In genomic region chr14:66649515-66649914, GRCh38 we compare ENCODE assay signal across 9 cellular contexts.
DNase-seq lines count a peak whose midpoint lies in the region; ATAC-seq, FAIRE-seq and TF ChIP-seq lines count a peak whose summit lies in the region.
"Had no signal": no experiment of that assay in that cellular context is flagged by ENCODE, and none has a peak within 500 bp of the region (broad histone marks: within the 10 kb centered on the region; RNA-seq: fewer than 3 reads in every experiment).

No MANE protein-coding gene starts in this region.

- H2AFZ ChIP-seq in GM23248: no peak overlapping the region

- H3K4me3 ChIP-seq in WERI-Rb-1 (ENCODE audit: low read depth, low read length): no peak overlapping the region
- H3K4me3 ChIP-seq in GM23248: no peak overlapping the region

- no peak overlapping the region for H3K4me2 ChIP-seq in GM23248 (ENCODE audit: unreplicated experiment)

- H3F3A ChIP-seq in GM23248 (ENCODE audit: insufficient read depth): no peaks in the 10 kb centered on the region

- no peaks in the 10 kb centered on the region for H3K9me3 ChIP-seq in WERI-Rb-1 (ENCODE audit: severe bottlenecking)
- no peaks in the 10 kb centered on the region for H3K9me3 ChIP-seq in GM23248 (ENCODE audit: low read depth)

- 78 to 83% methylated on average over 3 of the region's 3 CpGs for WGBS in GM23248 (ENCODE audit: low coverage in 1 of 2, low lambda C conversion rate in 2 of 2, missing lambda C conversion rate in 2 of 2), 2 experiments

- H3K79me2 ChIP-seq in GM23248 (ENCODE audit: insufficient read depth): no peaks in the 10 kb centered on the region

- H3K9me2 ChIP-seq in GM23248 (ENCODE audit: insufficient read depth): no peaks in the 10 kb centered on the region

- no peaks in the 10 kb centered on the region for H4K20me1 ChIP-seq in GM23248 (ENCODE audit: insufficient read depth)

- H3K27ac ChIP-seq in WERI-Rb-1 (no peak overlapping the region), GM23248 (no peak overlapping the region)

- H3K36me3 ChIP-seq in WERI-Rb-1 (no peaks in the 10 kb centered on the region), GM23248 (ENCODE audit: low read depth) (no peaks in the 10 kb centered on the region)

- H3K9ac ChIP-seq in GM23248: no peak overlapping the region

- in situ Hi-C loops in GM23248 (cut with MboI): loop anchor here (25.0 kb wide), 1 partner anchor 638 kb away; no protein-coding TSS in a partner anchor

- no peak for TF ChIP-seq CTCF in GM20000 (IDR thresholded peaks at IDR 0.05; ENCODE audit: extremely low read depth, missing control alignments)
- TF ChIP-seq CTCF in WERI-Rb-1 (IDR thresholded peaks at IDR 0.05; ENCODE audit: low read depth, low read length): no peak

- DNase-seq in GM20000 (ENCODE audit: low spot score) (peak; percentile 22), WERI-Rb-1 (peak; percentile 45), urothelium cell line (ENCODE audit: low spot score) (no peak), GM23248 (no peak), occipital lobe (lab: John Stamatoyannopoulos, UW) (no peak)
- DNase-seq: KBM-7 had no signal

- ATAC-seq in GM18508 (IDR thresholded peaks at IDR 0.05; ENCODE audit: insufficient read depth, unreplicated experiment) (peak; percentile 77), HG03280 (IDR thresholded peaks at IDR 0.05; ENCODE audit: unreplicated experiment) (peak; percentile 77), GM21360 (IDR thresholded peaks at IDR 0.05; ENCODE audit: unreplicated experiment) (no peak)

- no peak for FAIRE-seq in urothelium cell line (lab: Jason Lieb, UNC)

- H3K4me1 ChIP-seq in GM23248 (ENCODE audit: insufficient read depth): no peaks in the 10 kb centered on the region

- H3K27me3 ChIP-seq in WERI-Rb-1 (ENCODE audit: insufficient read depth, low read depth, severe bottlenecking) (no peaks in the 10 kb centered on the region), GM23248 (replicated peaks; ENCODE audit: insufficient read depth) (no peaks in the 10 kb centered on the region)

Comparison
In these comparisons a context has a peak if more than half of its experiments do, and no peak if none do; other contexts are left out.
1. DNase-seq: peak in GM20000 (single experiment) and WERI-Rb-1 (single experiment); none in urothelium cell line (single experiment), GM23248 (single experiment) and occipital lobe (single experiment).